10 cellular contexts compared by ENCODE assay signal in the genomic region with DNA sequence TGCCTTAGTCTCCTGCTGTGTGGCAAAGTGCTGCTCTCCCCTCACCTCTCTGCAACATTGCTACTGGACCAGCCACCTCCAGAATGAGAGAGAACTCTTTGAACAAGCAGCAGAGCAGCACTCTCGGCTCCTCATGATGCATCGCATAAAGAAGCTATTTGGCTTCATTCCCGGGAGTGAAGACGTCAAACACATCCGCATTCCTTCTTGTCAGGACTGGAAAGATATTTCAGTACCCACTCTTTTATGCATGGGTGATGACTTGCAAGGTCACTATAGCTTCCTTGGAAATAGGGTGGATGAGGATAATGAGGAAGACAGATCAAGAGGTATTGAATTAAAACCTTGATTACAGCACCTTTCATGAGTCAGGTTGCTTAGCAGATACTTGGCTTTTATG. TPM values are rescaled to one million over a fixed set of nuclear protein-coding genes. Genes with fewer than 3 reads are reported as not detected.
DNase-seq lines count a peak whose midpoint lies in the region; ATAC-seq and TF ChIP-seq lines count a peak whose summit lies in the region.
"Had no signal": no experiment of that assay in that cellular context is flagged by ENCODE, and none has a peak within 500 bp of the region (broad histone marks: within the 10 kb centered on the region; RNA-seq: fewer than 3 reads in every experiment).

No MANE protein-coding gene starts in this region.

- 4 to 14% (median 8%) methylated on average over 5 of the region's 5 CpGs for WGBS in ovary, 3 donors

- H3K27me3 ChIP-seq in Panc1 (ENCODE audit: control insufficient read depth, insufficient read depth, low read length) = peaks cover 32% of the 10 kb centered on the region
- H3K27me3 ChIP-seq in ovary = no peaks in the 10 kb centered on the region

- DNase-seq in H4 (ENCODE audit: low spot score) (peak; percentile 76), Panc1 (ENCODE audit: low read depth, low spot score) (peak; percentile 51), fibroblast of villous mesenchyme (ENCODE audit: low read depth) (peak; percentile 90), retina (peak; percentile 36), ovary (no peak), G401 (ENCODE audit: low spot score) (no peak), coronary artery (ENCODE audit: low spot score) (no peak)
- no peak for DNase-seq in activated CD4-positive, alpha-beta T cell treated with anti-CD3 and anti-CD28 coated beads for 1 hour
- DNase-seq: activated T-cell treated with anti-CD3 and anti-CD28 coated beads, Interleukin-2, amount 50 U/mL, for 48 hours; stimulated activated CD4-positive, alpha-beta T cell treated with anti-CD3 and anti-CD28 coated beads, Interleukin-4, amount 100 ng/mL, for 4 hours had no signal

- in situ Hi-C loops in Panc1 (cut with HindIII; ENCODE audit: low pct_unique_long_range_greater_than_20kb, low sequenced_read_pairs) = no loop called here
- in situ Hi-C loops in G401 (cut with HindIII; ENCODE audit: low sequenced_read_pairs) = no loop called here

- CTCF ChIA-PET in Panc1 (lab: Charles Lee) = no interaction called here

- H3K36me3 ChIP-seq in Panc1 (ENCODE audit: control insufficient read depth, insufficient read depth, low read length) (no peaks in the 10 kb centered on the region), ovary (no peaks in the 10 kb centered on the region)

- TF ChIP-seq CTCF in Panc1 (IDR thresholded peaks at IDR 0.05) (no peak), fibroblast of villous mesenchyme (IDR thresholded peaks at IDR 0.05; ENCODE audit: insufficient read depth, low read depth, low read length) (no peak), ovary (IDR thresholded peaks at IDR 0.05) (no peak), coronary artery (IDR thresholded peaks at IDR 0.05) (no peak)

- intact Hi-C loops in Panc1 (cut with micrococcal nuclease; ENCODE audit: unreplicated experiment) = loop anchor here (5.0 kb wide), 1 partner anchor 271 kb away; no protein-coding TSS in a partner anchor
- intact Hi-C loops in ovary (cut with DNase I) = no loop called here

- no peak for TF ChIP-seq POLR2A in ovary (IDR thresholded peaks at IDR 0.05)

- 0 out of 2 replicates have a peak, but pooled peaks have one; percentile 13 for ATAC-seq in Panc1

- H3K4me3 ChIP-seq in Panc1 (ENCODE audit: low read depth in 2 of 2, low read length in 2 of 2) = no peak overlapping the region
- H3K4me3 ChIP-seq in fibroblast of villous mesenchyme (ENCODE audit: low read depth, low read length) = no peak overlapping the region
- no peak overlapping the region for H3K4me3 ChIP-seq in ovary
- no peak overlapping the region for H3K4me3 ChIP-seq in coronary artery

- H3K9me3 ChIP-seq in Panc1 (ENCODE audit: control insufficient read depth, insufficient read depth, low read depth, low read length) (no peaks in the 10 kb centered on the region), ovary (no peaks in the 10 kb centered on the region)

- no peak overlapping the region for H3K27ac ChIP-seq in Panc1 (ENCODE audit: low read length)
- no peak overlapping the region for H3K27ac ChIP-seq in ovary
- no peak overlapping the region for H3K27ac ChIP-seq in coronary artery

- H3K4me1 ChIP-seq in Panc1 (ENCODE audit: control insufficient read depth, insufficient read depth, low read length) (no peaks in the 10 kb centered on the region; the same call in 1 of the 2 replicates), ovary (ENCODE audit: insufficient read depth) (no peaks in the 10 kb centered on the region)

- no TSS peak for BruUV-seq in Panc1 (replicated peaks; lab: Mats Ljungman, UMichigan)

- POLR2A ChIA-PET in Panc1 (lab: Charles Lee) = interaction anchor here (0.5 kb wide), 1 partner anchor 55 kb away, joined by 3 read pairs; no protein-coding TSS in a partner anchor

- no peak for TF ChIP-seq EP300 in ovary (IDR thresholded peaks at IDR 0.05)

RNA-seq across cellular contexts. Expression of gene CALHM4, which starts 4.3 kb away (rescaled TPM):
- 0.39 TPM in 1 of 2 replicates, not detected in the other for total RNA-seq in H4 (2014; rRNA removed; shearing (Covaris generic))
- total RNA-seq in Panc1 (2021; ENCODE audit: unreplicated experiment) (not detected), fibroblast of villous mesenchyme (not detected in 2 replicates), ovary (not detected)
- not detected for polyA plus RNA-seq in Panc1 (2012; ENCODE audit: insufficient read length)
- polyA plus RNA-seq in ovary = under 1 TPM in 1 of 2 donors, not detected in 1; 0.38 TPM
- not detected in 2 replicates for total RNA-seq in G401 (2014; rRNA removed; shearing (Covaris generic))

RNA-seq across cellular contexts. Expression of gene TRAPPC3L, which starts 12.4 kb away (rescaled TPM):
- total RNA-seq in H4 (2014; rRNA removed; shearing (Covaris generic)) = 0.17 TPM in 1 of 2 replicates, not detected in the other
- total RNA-seq in Panc1 (2021; ENCODE audit: unreplicated experiment) (not detected), fibroblast of villous mesenchyme (under 0.01 TPM in 1 of 2 replicates, not detected in the other), ovary (under 1 TPM in 1 of 7 donors, not detected in 6; 0.10 TPM)
- not detected for polyA plus RNA-seq in Panc1 (2012; ENCODE audit: insufficient read length)
- polyA plus RNA-seq in ovary = under 1 TPM; 0.08 to 0.20 TPM
- total RNA-seq in G401 (2014; rRNA removed; shearing (Covaris generic)) = not detected in 2 replicates

RNA-seq across cellular contexts. Expression of gene RWDD1, which starts 13.4 kb away (rescaled TPM):
- 31.0 and 32.5 TPM in 2 replicates for total RNA-seq in H4 (2014; rRNA removed; shearing (Covaris generic))
- total RNA-seq in Panc1 (2021; ENCODE audit: unreplicated experiment) (68.0 TPM), fibroblast of villous mesenchyme (31.9 and 45.3 TPM in 2 replicates), ovary (10 to 100 TPM; 36.5 to 53.0 (median 48.8) TPM)
- 65.4 TPM for polyA plus RNA-seq in Panc1 (2012; ENCODE audit: insufficient read length)
- 10 to 100 TPM; 56.8 to 82.2 TPM for polyA plus RNA-seq in ovary
- 36.6 and 50.3 TPM in 2 replicates for total RNA-seq in G401 (2014; rRNA removed; shearing (Covaris generic))

RNA-seq across cellular contexts. Expression of gene CALHM5, which starts 46.4 kb away (rescaled TPM):
- total RNA-seq in H4 (2014; rRNA removed; shearing (Covaris generic)) = 7.1 and 8.7 TPM in 2 replicates
- not detected for total RNA-seq in Panc1 (2021; ENCODE audit: unreplicated experiment)
- not detected for polyA plus RNA-seq in Panc1 (2012; ENCODE audit: insufficient read length)
- 4.7 and 7.7 TPM in 2 replicates for total RNA-seq in fibroblast of villous mesenchyme
- 1 to 10 TPM in 2 of 7 donors, under 1 TPM in 5; 0.20 to 1.2 (median 0.68) TPM for total RNA-seq in ovary
- 1 to 10 TPM in 1 of 2 donors, under 1 TPM in 1; 0.70 to 3.2 TPM for polyA plus RNA-seq in ovary
- total RNA-seq in G401 (2014; rRNA removed; shearing (Covaris generic)) = under 0.01 TPM in 2 replicates

RNA-seq across cellular contexts. Expression of gene RSPH4A, which starts 58.4 kb away (rescaled TPM):
- total RNA-seq in H4 (2014; rRNA removed; shearing (Covaris generic)) = 0.06 and 0.27 TPM in 2 replicates
- 0.44 TPM for total RNA-seq in Panc1 (2021; ENCODE audit: unreplicated experiment)
- polyA plus RNA-seq in Panc1 (2012; ENCODE audit: insufficient read length) = 0.31 TPM
- total RNA-seq in fibroblast of villous mesenchyme = under 0.01 and 0.32 TPM in 2 replicates
- total RNA-seq in ovary = 10 to 100 TPM in 1 of 7 donors, 1 to 10 TPM in 6; 1.0 to 17.9 (median 2.3) TPM
- under 1 TPM; 0.52 to 0.55 TPM for polyA plus RNA-seq in ovary
- 0.31 and 1.3 TPM in 2 replicates for total RNA-seq in G401 (2014; rRNA removed; shearing (Covaris generic))

Comparison
In these comparisons a context has a peak if more than half of its experiments do, and no peak if none do; other contexts are left out.
1. DNase-seq: peak in H4 (single experiment), Panc1 (single experiment), fibroblast of villous mesenchyme (single experiment) and retina (single experiment); none in activated CD4-positive, alpha-beta T cell treated with anti-CD3 and anti-CD28 coated beads for 1 hour (single experiment), ovary (0 of 5), G401 (single experiment) and coronary artery (single experiment).